33 cellular contexts compared by ENCODE assay signal in genomic region chr1:47769279-47769678, GRCh38.
"Had no signal": no experiment of that assay in that cellular context is flagged by ENCODE, and none has a peak within 500 bp of the region (broad histone marks: within the 10 kb centered on the region; RNA-seq: fewer than 3 reads in every experiment).

No MANE protein-coding gene starts in this region.

- H3K4me1 ChIP-seq: adrenal gland, breast epithelium had no signal

- H3K4me3 ChIP-seq: adrenal gland, breast epithelium, cardiac muscle cell, esophagus muscularis mucosa, gastroesophageal sphincter had no signal

- H3K27ac Mint-ChIP-seq: activated CD4-positive, alpha-beta memory T cell treated with anti-CD3 and anti-CD28 coated beads for 36 hours; activated CD4-positive, alpha-beta T cell treated with anti-CD3 and anti-CD28 coated beads for 36 hours; activated CD4-positive, alpha-beta T cell treated with anti-CD3 and anti-CD28 coated beads, Interleukin-2, amount 10 ng/mL, durations not matched to agents 24 days and 14 days; activated CD8-positive, alpha-beta memory T cell treated with anti-CD3 and anti-CD28 coated beads, Interleukin-2, amount 10 ng/mL, durations not matched to agents 7 days and 5 days; activated CD8-positive, alpha-beta T cell treated with anti-CD3 and anti-CD28 coated beads, Interleukin-2, amount 10 ng/mL, durations not matched to agents 7 days and 5 days; activated naive CD4-positive, alpha-beta T cell treated with anti-CD3 and anti-CD28 coated beads for 36 hours; activated naive CD4-positive, alpha-beta T cell treated with anti-CD3 and anti-CD28 coated beads, Interleukin-2, amount 50 U/mL, for 24 hours; activated naive CD8-positive, alpha-beta T cell treated with anti-CD3 and anti-CD28 coated beads for 36 hours; activated naive CD8-positive, alpha-beta T cell treated with anti-CD3 and anti-CD28 coated beads, Interleukin-2, amount 50 U/mL, for 24 hours; activated T-helper 1 cell treated with anti-CD3 and anti-CD28 coated beads, Interleukin-12 subunit alpha, Interleukin-12 subunit beta, Interleukin-2, Interleukin-4 antibody, amounts not matched to agents 30 ng/mL and 10 ng/mL and 1 ng/mL, durations not matched to agents 14 hours and 24 hours and 36 hours; activated T-helper 2 cell treated with anti-CD3 and anti-CD28 coated beads, Interferon-gamma antibody, Interleukin-2, Interleukin-4, amounts not matched to agents 10 μg/mL and 5 μg/mL and 100 μg/mL, durations not matched to agents 14 hours and 24 hours and 36 hours; effector memory CD8-positive, alpha-beta T cell had no signal

- DNase-seq: activated CD4-positive, alpha-beta memory T cell treated with anti-CD3 and anti-CD28 coated beads for 36 hours; activated CD4-positive, alpha-beta T cell treated with anti-CD3 and anti-CD28 coated beads for 36 hours; activated CD4-positive, alpha-beta T cell treated with anti-CD3 and anti-CD28 coated beads, Interleukin-2, amount 10 ng/mL, durations not matched to agents 24 days and 14 days; activated CD4-positive, CD25-positive, alpha-beta regulatory T cell; activated CD4-positive, CD25-positive, alpha-beta regulatory T cell treated with anti-CD3 and anti-CD28 coated beads, Interleukin-2, amount 50 U/mL, for 72 hours; activated CD8-positive, alpha-beta memory T cell treated with anti-CD3 and anti-CD28 coated beads, Interleukin-2, amount 10 ng/mL, durations not matched to agents 7 days and 5 days; activated CD8-positive, alpha-beta memory T cell treated with anti-CD3 and anti-CD28 coated beads, Interleukin-2, amount 50 U/mL, for 4 hours; activated CD8-positive, alpha-beta T cell treated with anti-CD3 and anti-CD28 coated beads, Interleukin-2, amount 10 ng/mL, durations not matched to agents 7 days and 5 days; activated effector memory CD4-positive, alpha-beta T cell treated with anti-CD3 and anti-CD28 coated beads, Interleukin-2, amount 50 U/mL, for 16 hours; activated naive CD4-positive, alpha-beta T cell treated with anti-CD3 and anti-CD28 coated beads for 36 hours; activated naive CD8-positive, alpha-beta T cell treated with anti-CD3 and anti-CD28 coated beads for 36 hours; activated naive CD8-positive, alpha-beta T cell treated with anti-CD3 and anti-CD28 coated beads, Interleukin-2, amount 50 U/mL, for 24 hours; activated T-cell treated with anti-CD3 and anti-CD28 coated beads, Interleukin-2, amount 50 U/mL, for 1 hour; activated T-cell treated with anti-CD3 and anti-CD28 coated beads, Interleukin-2, amount 50 U/mL, for 48 hours; adrenal gland; amygdala; central memory CD4-positive, alpha-beta T cell; cerebellar nuclear complex; cortex of kidney; dermis blood vessel endothelial cell; effector CD4-positive, alpha-beta T cell; effector memory CD8-positive, alpha-beta T cell; erythroblast; foreskin melanocyte; T-helper 2 cell had no signal

- H3K27ac ChIP-seq: adrenal gland, breast epithelium, cardiac muscle cell, gastroesophageal sphincter had no signal

- H3K36me3 Mint-ChIP-seq: activated CD4-positive, alpha-beta memory T cell treated with anti-CD3 and anti-CD28 coated beads for 36 hours; activated CD8-positive, alpha-beta memory T cell treated with anti-CD3 and anti-CD28 coated beads, Interleukin-2, amount 10 ng/mL, durations not matched to agents 7 days and 5 days; activated naive CD4-positive, alpha-beta T cell treated with anti-CD3 and anti-CD28 coated beads, Interleukin-2, amount 50 U/mL, for 24 hours; activated naive CD8-positive, alpha-beta T cell treated with anti-CD3 and anti-CD28 coated beads for 36 hours; brain had no signal

- ATAC-seq: activated CD4-positive, alpha-beta T cell treated with anti-CD3 and anti-CD28 coated beads for 36 hours; activated CD8-positive, alpha-beta memory T cell treated with anti-CD3 and anti-CD28 coated beads, Interleukin-2, amount 10 ng/mL, durations not matched to agents 7 days and 5 days; activated CD8-positive, alpha-beta T cell treated with anti-CD3 and anti-CD28 coated beads, Interleukin-2, amount 10 ng/mL, durations not matched to agents 7 days and 5 days; activated naive CD8-positive, alpha-beta T cell treated with anti-CD3 and anti-CD28 coated beads, Interleukin-2, amount 50 U/mL, for 24 hours; effector memory CD8-positive, alpha-beta T cell; gastroesophageal sphincter had no signal

- H3K4me1 Mint-ChIP-seq: activated CD4-positive, alpha-beta T cell treated with anti-CD3 and anti-CD28 coated beads for 36 hours; activated CD4-positive, alpha-beta T cell treated with anti-CD3 and anti-CD28 coated beads, Interleukin-2, amount 10 ng/mL, durations not matched to agents 24 days and 14 days; activated CD8-positive, alpha-beta memory T cell treated with anti-CD3 and anti-CD28 coated beads, Interleukin-2, amount 10 ng/mL, durations not matched to agents 7 days and 5 days; activated naive CD4-positive, alpha-beta T cell treated with anti-CD3 and anti-CD28 coated beads, Interleukin-2, amount 50 U/mL, for 24 hours; activated naive CD8-positive, alpha-beta T cell treated with anti-CD3 and anti-CD28 coated beads for 36 hours; activated naive CD8-positive, alpha-beta T cell treated with anti-CD3 and anti-CD28 coated beads, Interleukin-2, amount 50 U/mL, for 24 hours had no signal

- H3K9me3 ChIP-seq: adrenal gland, breast epithelium, esophagus muscularis mucosa, gastroesophageal sphincter had no signal

- H3K27me3 Mint-ChIP-seq: activated CD4-positive, alpha-beta T cell treated with anti-CD3 and anti-CD28 coated beads for 36 hours; activated CD4-positive, alpha-beta T cell treated with anti-CD3 and anti-CD28 coated beads, Interleukin-2, amount 10 ng/mL, durations not matched to agents 24 days and 14 days; activated naive CD8-positive, alpha-beta T cell treated with anti-CD3 and anti-CD28 coated beads for 36 hours; activated naive CD8-positive, alpha-beta T cell treated with anti-CD3 and anti-CD28 coated beads, Interleukin-2, amount 50 U/mL, for 24 hours had no signal

- H3K36me3 ChIP-seq: adrenal gland, breast epithelium, cardiac muscle cell had no signal

- H3K4me3 Mint-ChIP-seq: activated CD4-positive, alpha-beta memory T cell treated with anti-CD3 and anti-CD28 coated beads for 36 hours; activated CD4-positive, alpha-beta T cell treated with anti-CD3 and anti-CD28 coated beads for 36 hours; activated CD4-positive, alpha-beta T cell treated with anti-CD3 and anti-CD28 coated beads, Interleukin-2, amount 10 ng/mL, durations not matched to agents 24 days and 14 days; activated CD8-positive, alpha-beta memory T cell treated with anti-CD3 and anti-CD28 coated beads, Interleukin-2, amount 10 ng/mL, durations not matched to agents 7 days and 5 days; activated CD8-positive, alpha-beta T cell treated with anti-CD3 and anti-CD28 coated beads, Interleukin-2, amount 10 ng/mL, durations not matched to agents 7 days and 5 days; activated naive CD4-positive, alpha-beta T cell treated with anti-CD3 and anti-CD28 coated beads for 36 hours; activated naive CD4-positive, alpha-beta T cell treated with anti-CD3 and anti-CD28 coated beads, Interleukin-2, amount 50 U/mL, for 24 hours; activated naive CD8-positive, alpha-beta T cell treated with anti-CD3 and anti-CD28 coated beads for 36 hours; activated naive CD8-positive, alpha-beta T cell treated with anti-CD3 and anti-CD28 coated beads, Interleukin-2, amount 50 U/mL, for 24 hours; activated T-helper 1 cell treated with anti-CD3 and anti-CD28 coated beads, Interleukin-12 subunit alpha, Interleukin-12 subunit beta, Interleukin-2, Interleukin-4 antibody, amounts not matched to agents 30 ng/mL and 10 ng/mL and 1 ng/mL, durations not matched to agents 14 hours and 24 hours and 36 hours; brain; effector memory CD8-positive, alpha-beta T cell had no signal

- H3K9me3 Mint-ChIP-seq: activated CD4-positive, alpha-beta memory T cell treated with anti-CD3 and anti-CD28 coated beads for 36 hours; activated CD4-positive, alpha-beta T cell treated with anti-CD3 and anti-CD28 coated beads, Interleukin-2, amount 10 ng/mL, durations not matched to agents 24 days and 14 days; activated naive CD4-positive, alpha-beta T cell treated with anti-CD3 and anti-CD28 coated beads for 36 hours; activated naive CD4-positive, alpha-beta T cell treated with anti-CD3 and anti-CD28 coated beads, Interleukin-2, amount 50 U/mL, for 24 hours; activated naive CD8-positive, alpha-beta T cell treated with anti-CD3 and anti-CD28 coated beads for 36 hours; activated naive CD8-positive, alpha-beta T cell treated with anti-CD3 and anti-CD28 coated beads, Interleukin-2, amount 50 U/mL, for 24 hours; activated T-helper 1 cell treated with anti-CD3 and anti-CD28 coated beads, Interleukin-12 subunit alpha, Interleukin-12 subunit beta, Interleukin-2, Interleukin-4 antibody, amounts not matched to agents 30 ng/mL and 10 ng/mL and 1 ng/mL, durations not matched to agents 14 hours and 24 hours and 36 hours; activated T-helper 2 cell treated with anti-CD3 and anti-CD28 coated beads, Interferon-gamma antibody, Interleukin-2, Interleukin-4, amounts not matched to agents 10 μg/mL and 5 μg/mL and 100 μg/mL, durations not matched to agents 14 hours and 24 hours and 36 hours; brain; effector memory CD8-positive, alpha-beta T cell had no signal

- H3K27me3 ChIP-seq: adrenal gland, breast epithelium, cardiac muscle cell, esophagus muscularis mucosa, gastroesophageal sphincter had no signal
